In genomic region chr15:96294766-96295165, GRCh38 we compare ENCODE assay signal across 1 cellular context.
TF ChIP-seq lines count a peak whose summit lies in the region.

No MANE protein-coding gene starts in this region.

TF ChIP-seq in WTC11, 78 proteins besides CTCF, POLR2A, EP300 and RAD21:
- TF ChIP-seq OVOL2 (CRISPR knock-in tag; IDR thresholded peaks at IDR 0.05; ENCODE audit: borderline replicate concordance), result no peak
